ENCODE assay signal across 7 cellular contexts in the genomic region with DNA sequence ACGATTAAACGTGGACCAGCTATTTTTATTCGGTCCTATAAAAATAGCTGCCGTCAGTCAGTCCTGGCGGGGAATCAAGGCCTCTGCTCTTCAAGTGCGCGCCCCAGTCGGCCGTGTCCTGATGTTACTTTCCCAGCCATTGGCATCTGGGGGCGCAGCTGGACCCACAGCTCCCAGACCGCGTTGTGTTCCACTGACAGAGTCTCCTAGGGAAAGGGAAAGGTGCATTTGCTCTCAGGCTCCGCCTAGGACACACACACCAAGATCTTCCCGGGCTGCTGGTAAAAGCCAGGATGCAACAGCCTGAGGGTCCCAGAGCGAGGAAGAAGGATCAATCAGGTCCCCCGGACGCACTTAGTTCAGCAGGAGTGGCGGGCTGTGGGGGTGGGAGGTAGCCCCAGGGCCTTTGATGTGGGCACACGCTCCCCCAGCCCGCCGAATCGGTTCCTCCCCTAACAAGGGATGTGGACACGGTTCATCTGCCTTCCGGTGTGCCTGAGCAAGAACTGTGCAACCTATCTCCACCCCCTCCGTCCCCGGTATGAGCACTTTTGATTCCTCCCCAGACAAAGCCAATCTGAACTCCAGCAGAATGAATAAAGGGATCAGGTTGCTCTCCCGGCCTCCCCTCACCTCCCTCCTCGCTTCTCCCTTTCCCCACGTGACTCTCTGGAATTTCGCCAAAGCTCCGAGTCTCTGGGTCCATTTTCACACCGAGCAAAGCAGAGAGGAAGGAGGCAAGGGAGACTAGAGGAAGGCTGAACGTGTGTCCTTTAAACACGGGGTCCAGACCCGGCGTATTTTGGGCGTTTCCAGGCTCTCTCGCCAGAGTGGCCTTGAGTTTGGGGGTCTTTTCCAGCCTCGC. TPM values are rescaled to one million over a fixed set of nuclear protein-coding genes. Genes with fewer than 3 reads are reported as not detected.
A peak's percentile ranks its signal among the peaks of the same experiment; 100 is the strongest.
DNase-seq lines count a peak whose midpoint lies in the region; ATAC-seq and TF ChIP-seq lines count a peak whose summit lies in the region.

No MANE protein-coding gene starts in this region.

- H3K27ac Mint-ChIP-seq in dendritic cell treated with granulocyte-macrophage colony-stimulating factor and Interleukin-4, amounts not matched to agents 40 ng/mL and 50 ng/mL, for 4 days, result no peak overlapping the region
- H3K27ac Mint-ChIP-seq in stimulated activated naive B cell treated with anti-CD40 and anti-IgM and Interleukin-4, amounts not matched to agents 10 μg/mL and 1 μg/mL and 100 μg/mL, for 72 hours, result peak overlapping the region; percentile 68

- no peak for TF ChIP-seq CTCF in left lung (IDR thresholded peaks at IDR 0.05)

- H3K36me3 Mint-ChIP-seq in dendritic cell treated with granulocyte-macrophage colony-stimulating factor and Interleukin-4, amounts not matched to agents 40 ng/mL and 50 ng/mL, for 4 days (ENCODE audit: low read depth), result no peaks in the 10 kb centered on the region
- no peaks in the 10 kb centered on the region for H3K36me3 Mint-ChIP-seq in stimulated activated naive B cell treated with anti-CD40 and anti-IgM and Interleukin-4, amounts not matched to agents 10 μg/mL and 1 μg/mL and 100 μg/mL, for 72 hours

- H3K9me3 ChIP-seq in MG63 (no peaks in the 10 kb centered on the region), left lung (no peaks in the 10 kb centered on the region)

- H3K4me3 Mint-ChIP-seq in dendritic cell treated with granulocyte-macrophage colony-stimulating factor and Interleukin-4, amounts not matched to agents 40 ng/mL and 50 ng/mL, for 4 days, result peak overlapping the region; percentile 68
- H3K4me3 Mint-ChIP-seq in stimulated activated naive B cell treated with anti-CD40 and anti-IgM and Interleukin-4, amounts not matched to agents 10 μg/mL and 1 μg/mL and 100 μg/mL, for 72 hours, result peak overlapping the region; percentile 83 to 93

- H3K27ac ChIP-seq in left lung, result no peak overlapping the region

- H3K36me3 ChIP-seq in MG63 (no peaks in the 10 kb centered on the region), left lung (no peaks in the 10 kb centered on the region)

- peak; percentile 35 for ATAC-seq in left lung
- ATAC-seq in stimulated activated naive B cell treated with anti-CD40 and anti-IgM and Interleukin-4, amounts not matched to agents 10 μg/mL and 1 μg/mL and 100 μg/mL, for 72 hours (replicated peaks), result peak; percentile 86 to 91

- H3K4me3 ChIP-seq in GM08714 (ENCODE audit: low read length) (peak overlapping the region; percentile 53; the same call in 1 of the 2 replicates), MG63 (peak overlapping the region; percentile 39), left lung (peak overlapping the region; percentile 45 to 58)

- H3K9me3 Mint-ChIP-seq in dendritic cell treated with granulocyte-macrophage colony-stimulating factor and Interleukin-4, amounts not matched to agents 40 ng/mL and 50 ng/mL, for 4 days, result no peaks in the 10 kb centered on the region
- no peaks in the 10 kb centered on the region for H3K9me3 Mint-ChIP-seq in stimulated activated naive B cell treated with anti-CD40 and anti-IgM and Interleukin-4, amounts not matched to agents 10 μg/mL and 1 μg/mL and 100 μg/mL, for 72 hours

- peaks cover 27% of the 10 kb centered on the region for H3K4me1 Mint-ChIP-seq in dendritic cell treated with granulocyte-macrophage colony-stimulating factor and Interleukin-4, amounts not matched to agents 40 ng/mL and 50 ng/mL, for 4 days (ENCODE audit: low read depth)
- H3K4me1 Mint-ChIP-seq in stimulated activated naive B cell treated with anti-CD40 and anti-IgM and Interleukin-4, amounts not matched to agents 10 μg/mL and 1 μg/mL and 100 μg/mL, for 72 hours, result peaks cover 23 to 34% of the 10 kb centered on the region in 2 donors

- DNase-seq in H4 (ENCODE audit: low spot score) (peak; percentile 77), MG63 (peak; percentile 31), SKM-1 (lab: John Stamatoyannopoulos, UW; ENCODE audit: unreplicated experiment) (peak; percentile 26), left lung (peak; percentile 65 to 67)
- peak; percentile 27 for DNase-seq in stimulated activated naive B cell treated with anti-CD40 and anti-IgM and Interleukin-4, amounts not matched to agents 10 μg/mL and 1 μg/mL and 100 μg/mL, for 72 hours

- H3K27me3 Mint-ChIP-seq in dendritic cell treated with granulocyte-macrophage colony-stimulating factor and Interleukin-4, amounts not matched to agents 40 ng/mL and 50 ng/mL, for 4 days, result peaks cover 68% of the 10 kb centered on the region
- H3K27me3 Mint-ChIP-seq in stimulated activated naive B cell treated with anti-CD40 and anti-IgM and Interleukin-4, amounts not matched to agents 10 μg/mL and 1 μg/mL and 100 μg/mL, for 72 hours, result peaks cover 46 to 51% of the 10 kb centered on the region in 2 donors

- H3K4me1 ChIP-seq in left lung, result peaks cover 3 to 29% of the 10 kb centered on the region in 2 donors

- peaks cover 9% of the 10 kb centered on the region for H3K27me3 ChIP-seq in MG63
- H3K27me3 ChIP-seq in left lung, result peaks cover 0 to 78% of the 10 kb centered on the region in 2 donors

- intact Hi-C loops in dendritic cell treated with granulocyte-macrophage colony-stimulating factor and Interleukin-4, amounts not matched to agents 40 ng/mL and 50 ng/mL, for 4 days (cut with micrococcal nuclease), result no loop called here
- intact Hi-C loops in left lung (cut with DNase I), result no loop called here

RNA-seq across cellular contexts. Expression of gene FRAS1, which starts 0.6 kb away (rescaled TPM):
- total RNA-seq in H4 (2014; rRNA removed; shearing (Covaris generic)), result 0.43 and 1.8 TPM in 2 replicates
- total RNA-seq in MG63 (2014; rRNA removed; shearing (Covaris generic); ENCODE audit: low replicate concordance), result 0.02 and 0.03 TPM in 2 replicates
- total RNA-seq in left lung, result 10 to 100 TPM; 15.3 to 17.9 TPM

Comparison
In these comparisons a context has a peak if more than half of its experiments do, and no peak if none do; other contexts are left out.
1. DNase-seq: peak in every context shown above with its lines; median percentile 77 in H4; 66 in left lung; 31 in MG63; 27 in stimulated activated naive B cell treated with anti-CD40 and anti-IgM and Interleukin-4, amounts not matched to agents 10 μg/mL and 1 μg/mL and 100 μg/mL, for 72 hours; 26 in SKM-1.